Comparison of ENCODE assay signal across 26 cellular contexts in the genomic region with DNA sequence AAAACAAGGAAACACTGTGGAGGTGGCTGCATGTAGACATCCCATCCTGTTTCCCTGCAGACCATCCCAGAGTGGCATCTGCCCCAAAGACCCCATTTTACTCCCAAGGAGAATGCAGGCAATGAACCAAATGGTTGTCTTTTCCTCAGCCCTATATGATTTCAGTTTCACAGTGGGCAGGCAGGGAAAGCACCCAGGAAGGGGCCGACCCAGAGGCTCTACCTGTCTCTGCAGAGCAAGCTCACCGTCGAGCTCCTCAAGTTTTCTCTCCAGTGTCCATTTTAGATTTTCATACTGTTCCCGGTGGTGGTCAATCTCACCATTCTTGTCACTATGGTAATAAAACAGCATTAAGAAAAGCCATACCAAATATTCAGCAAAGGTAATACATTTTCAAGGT. TPM values are rescaled to one million over a fixed set of nuclear protein-coding genes. Genes with fewer than 3 reads are reported as not detected.
A peak's percentile ranks its signal among the peaks of the same experiment; 100 is the strongest.
DNase-seq lines count a peak whose midpoint lies in the region; ATAC-seq, FAIRE-seq and TF ChIP-seq lines count a peak whose summit lies in the region.
"Had no signal": no experiment of that assay in that cellular context is flagged by ENCODE, and none has a peak within 500 bp of the region (broad histone marks: within the 10 kb centered on the region; RNA-seq: fewer than 3 reads in every experiment).

No MANE protein-coding gene starts in this region.

- BruUV-seq in GM12878 (replicated peaks; lab: Mats Ljungman, UMichigan) = no TSS peak

- peak overlapping the region; percentile 41 for H2AFZ ChIP-seq in GM12878 (ENCODE audit: control insufficient read depth, low read depth, low read length)

- TF ChIP-seq EP300 in GM12878 (IDR thresholded peaks at IDR 0.05; ENCODE audit: borderline replicate concordance in 1 of 2, control insufficient read depth in 1 of 2, low read depth in 2 of 2, low read length in 2 of 2) = no peak
- no peak for TF ChIP-seq EP300 in tibial nerve (IDR thresholded peaks at IDR 0.05)

- H3K4me1 ChIP-seq in GM12878 (ENCODE audit: control insufficient read depth, insufficient read depth, low read length) = peaks cover 9% of the 10 kb centered on the region
- no peaks in the 10 kb centered on the region for H3K4me1 ChIP-seq in tibial nerve
- H3K4me1 ChIP-seq: Caco-2, HAP-1, lower lobe of right lung had no signal

- H3K27ac Mint-ChIP-seq in activated CD4-positive, alpha-beta T cell treated with anti-CD3 and anti-CD28 coated beads for 36 hours = no peak overlapping the region
- peak overlapping the region; percentile 14 to 49 for H3K27ac Mint-ChIP-seq in stimulated activated naive CD8-positive, alpha-beta T cell treated with anti-CD3 and anti-CD28 coated beads, Interleukin-15, amount 100 ng/mL, for 72 hours
- H3K27ac Mint-ChIP-seq: activated naive CD4-positive, alpha-beta T cell treated with anti-CD3 and anti-CD28 coated beads, Interleukin-2, amount 50 U/mL, for 72 hours; progenitor cell of endocrine pancreas had no signal

- DNase-seq in activated CD4-positive, alpha-beta T cell treated with anti-CD3 and anti-CD28 coated beads for 36 hours = peak; percentile 33
- DNase-seq in activated CD4-positive, alpha-beta T cell treated with anti-CD3 and anti-CD28 coated beads for 1 hour = no peak
- no peak for DNase-seq in stimulated activated naive CD8-positive, alpha-beta T cell treated with anti-CD3 and anti-CD28 coated beads, Interleukin-15, amount 100 ng/mL, for 72 hours
- no peak for DNase-seq in stimulated activated naive CD8-positive, alpha-beta T cell treated with anti-CD3 and anti-CD28 coated beads, Interleukin-15, Interleukin-2, amounts not matched to agents 100 U/mL and 50 U/mL, for 24 hours
- no peak for DNase-seq in GM12878 (ENCODE audit: low read depth, low spot score)
- no peak for DNase-seq in lower leg skin (ENCODE audit: low spot score in 2 of 2)
- DNase-seq in tibial nerve (ENCODE audit: low spot score in 2 of 2) = no peak
- DNase-seq: AML-193; Caco-2; central memory CD4-positive, alpha-beta T cell; dermis blood vessel endothelial cell; DMS79 treated with DMSO at 0.1 percent for 48 hours; KG1; lower lobe of right lung; NCI-H187; NCI-H526 treated with DMSO at 0.1 percent for 48 hours; Peyer's patch; stimulated activated CD8-positive, alpha-beta memory T cell treated with anti-CD3 and anti-CD28 coated beads, Interleukin-4, amount 100 ng/mL, for 48 hours; upper lobe of left lung had no signal

- H4K20me1 ChIP-seq in GM12878 (ENCODE audit: control insufficient read depth, insufficient read depth) = no peaks in the 10 kb centered on the region

- H3K4me3 ChIP-seq in GM12878 (no peak overlapping the region), lower leg skin (ENCODE audit: low read depth, poor library complexity, severe bottlenecking) (no peak overlapping the region), tibial nerve (no peak overlapping the region)
- H3K4me3 ChIP-seq: HAP-1, lower lobe of right lung, Peyer's patch, upper lobe of left lung had no signal

- H3K27me3 ChIP-seq in GM12878 (replicated peaks in 1 of 2; ENCODE audit: control insufficient read depth in 2 of 2, insufficient read depth in 2 of 2, low read length in 1 of 2) = no peaks in the 10 kb centered on the region
- H3K27me3 ChIP-seq in tibial nerve = no peaks in the 10 kb centered on the region
- H3K27me3 ChIP-seq: neutrophil, Peyer's patch, upper lobe of left lung had no signal

- CTCF ChIA-PET in activated CD4-positive, alpha-beta T cell treated with anti-CD3 and anti-CD28 coated beads for 36 hours (lab: Charles Lee) = interaction anchor here (0.7 kb wide), 2 partner anchors 14 to 160 kb away, joined by 3 to 4 read pairs; partner anchors contain the start of gene DCXR
- CTCF ChIA-PET in GM12878 (lab: Yijun Ruan, JAX) = interaction anchor here (0.6 to 1.4 kb wide), 3 partner anchors 10 to 402 kb away, joined by 3 read pairs; no protein-coding TSS in a partner anchor

- no peak for ATAC-seq in activated CD4-positive, alpha-beta T cell treated with anti-CD3 and anti-CD28 coated beads for 36 hours
- ATAC-seq in stimulated activated naive CD8-positive, alpha-beta T cell treated with anti-CD3 and anti-CD28 coated beads, Interleukin-15, amount 100 ng/mL, for 72 hours = peak; percentile 61
- ATAC-seq in stimulated activated naive CD8-positive, alpha-beta T cell treated with anti-CD3 and anti-CD28 coated beads, Interleukin-15, Interleukin-2, amounts not matched to agents 100 U/mL and 50 U/mL, for 24 hours = no peak
- ATAC-seq in GM12878 = peak; percentile 88
- no peak for ATAC-seq in HG03135 (IDR thresholded peaks at IDR 0.05; ENCODE audit: unreplicated experiment)
- ATAC-seq: lower lobe of right lung had no signal

- TF ChIP-seq CTCF in GM12878 (IDR thresholded peaks at IDR 0.05 in 2 of 3, conservative IDR thresholded peaks at IDR 0.05 in 1 of 3; ENCODE audit: control insufficient read depth in 2 of 3, extremely low read depth in 1 of 3, insufficient read depth in 1 of 3, low read depth in 3 of 3, low read length in 3 of 3) (no peak), lower leg skin (IDR thresholded peaks at IDR 0.05) (no peak), tibial nerve (IDR thresholded peaks at IDR 0.05) (no peak)

- H3K4me3 Mint-ChIP-seq in activated CD4-positive, alpha-beta T cell treated with anti-CD3 and anti-CD28 coated beads for 36 hours = no peak overlapping the region
- peak overlapping the region; percentile 53 to 76 for H3K4me3 Mint-ChIP-seq in stimulated activated naive CD8-positive, alpha-beta T cell treated with anti-CD3 and anti-CD28 coated beads, Interleukin-15, amount 100 ng/mL, for 72 hours

- peak overlapping the region; percentile 50; the same call in 1 of the 2 replicates for H3K4me2 ChIP-seq in GM12878 (ENCODE audit: control insufficient read depth, insufficient read depth)

- peak; percentile 54 for FAIRE-seq in GM12878 (lab: Jason Lieb, UNC)
- FAIRE-seq: A204.1, keratinocyte had no signal

- intact Hi-C loops in activated CD4-positive, alpha-beta T cell treated with anti-CD3 and anti-CD28 coated beads for 36 hours (cut with DNase I, micrococcal nuclease) = no loop called here
- intact Hi-C loops in GM12878 (cut with micrococcal nuclease; ENCODE audit: unreplicated experiment) (no loop called here), lower leg skin (cut with DNase I; ENCODE audit: low total_unique reads) (no loop called here)

- 34% methylated on average over 4 of the region's 4 CpGs for WGBS in GM12878 (ENCODE audit: insufficient coverage, insufficient replicate concordance, low lambda C conversion rate, missing lambda C conversion rate)
- 86 to 87% methylated on average over 4 of the region's 4 CpGs for WGBS in lower leg skin, 2 donors
- WGBS in tibial nerve, 2 donors = 95 to 97% methylated on average over 4 of the region's 4 CpGs

- no peaks in the 10 kb centered on the region for H3K9me3 Mint-ChIP-seq in activated CD4-positive, alpha-beta T cell treated with anti-CD3 and anti-CD28 coated beads for 36 hours (ENCODE audit: low read depth)
- no peaks in the 10 kb centered on the region for H3K9me3 Mint-ChIP-seq in stimulated activated naive CD8-positive, alpha-beta T cell treated with anti-CD3 and anti-CD28 coated beads, Interleukin-15, amount 100 ng/mL, for 72 hours
- H3K9me3 Mint-ChIP-seq: activated naive CD4-positive, alpha-beta T cell treated with anti-CD3 and anti-CD28 coated beads, Interleukin-2, amount 50 U/mL, for 72 hours had no signal

- no peak for TF ChIP-seq POLR2A in GM12878 (IDR thresholded peaks at IDR 0.05; ENCODE audit: low read depth, low read length)
- TF ChIP-seq POLR2A in lower leg skin (IDR thresholded peaks at IDR 0.05) = no peak
- no peak for TF ChIP-seq POLR2A in tibial nerve (IDR thresholded peaks at IDR 0.05)

- H3K36me3 ChIP-seq in GM12878 (ENCODE audit: control insufficient read depth in 2 of 2, insufficient read depth in 2 of 2, low read length in 1 of 2) = no peaks in the 10 kb centered on the region; a peak in 1 of 4 replicates
- peaks cover 0 to 80% (median 3%) of the 10 kb centered on the region in 3 donors for H3K36me3 ChIP-seq in tibial nerve

- H3K36me3 Mint-ChIP-seq in activated CD4-positive, alpha-beta T cell treated with anti-CD3 and anti-CD28 coated beads for 36 hours (ENCODE audit: low read depth) = peaks cover 39% of the 10 kb centered on the region

- RAD21 ChIA-PET in GM12878 (lab: Charles Lee; ENCODE audit: unreplicated experiment) = interaction anchor here (0.6 kb wide), 1 partner anchor 197 kb away, joined by 3 read pairs; no protein-coding TSS in a partner anchor

- H3K27me3 Mint-ChIP-seq in activated CD4-positive, alpha-beta T cell treated with anti-CD3 and anti-CD28 coated beads for 36 hours = no peaks in the 10 kb centered on the region
- H3K27me3 Mint-ChIP-seq in stimulated activated naive CD8-positive, alpha-beta T cell treated with anti-CD3 and anti-CD28 coated beads, Interleukin-15, amount 100 ng/mL, for 72 hours = no peaks in the 10 kb centered on the region
- H3K27me3 Mint-ChIP-seq: progenitor cell of endocrine pancreas had no signal

- in situ Hi-C loops in GM12878 (cut with MboI) = no loop called here

- no peak overlapping the region; the same call in 1 of the 2 replicates for H3K9ac ChIP-seq in GM12878 (ENCODE audit: control insufficient read depth, insufficient read depth, low read length)

- no peaks in the 10 kb centered on the region for H3K9me3 ChIP-seq in GM12878 (replicated peaks; ENCODE audit: control insufficient read depth, insufficient read depth, low read length)
- no peaks in the 10 kb centered on the region for H3K9me3 ChIP-seq in tibial nerve
- H3K9me3 ChIP-seq: Caco-2, HAP-1, lower lobe of right lung, neutrophil, Peyer's patch, upper lobe of left lung had no signal

- no peak overlapping the region for H3K27ac ChIP-seq in GM12878 (ENCODE audit: control insufficient read depth, insufficient read depth)
- no peak overlapping the region for H3K27ac ChIP-seq in tibial nerve
- H3K27ac ChIP-seq: lower lobe of right lung, neutrophil, Peyer's patch, upper lobe of left lung had no signal

- no peaks in the 10 kb centered on the region for H3K79me2 ChIP-seq in GM12878 (ENCODE audit: control insufficient read depth, insufficient read depth, low read length)

- SMC1A ChIA-PET in GM12878 (lab: Charles Lee; ENCODE audit: uncharacterized antibody, unreplicated experiment) = interaction anchor here (1.4 kb wide), 2 partner anchors 8 to 13 kb away, joined by 3 to 6 read pairs; no protein-coding TSS in a partner anchor

- TF ChIP-seq RAD21 in GM12878 (IDR thresholded peaks at IDR 0.05; ENCODE audit: insufficient read depth, low read depth, low read length) = no peak

- POLR2A ChIA-PET in activated CD4-positive, alpha-beta T cell treated with anti-CD3 and anti-CD28 coated beads for 36 hours (lab: Charles Lee) = no interaction called here
- POLR2A ChIA-PET in GM12878 (lab: Charles Lee) = interaction anchor here (0.5 to 0.6 kb wide), 2 partner anchors 13 kb away, joined by 3 to 6 read pairs; no protein-coding TSS in a partner anchor

- H3K4me1 Mint-ChIP-seq in activated CD4-positive, alpha-beta T cell treated with anti-CD3 and anti-CD28 coated beads for 36 hours = peaks cover 37% of the 10 kb centered on the region
- H3K4me1 Mint-ChIP-seq in stimulated activated naive CD8-positive, alpha-beta T cell treated with anti-CD3 and anti-CD28 coated beads, Interleukin-15, amount 100 ng/mL, for 72 hours = peaks cover 55% of the 10 kb centered on the region

RNA-seq across cellular contexts. Expression of gene CCDC57, which starts 14.6 kb away (rescaled TPM):
- 10 to 100 TPM; 41.6 to 43.8 TPM for total RNA-seq in activated CD4-positive, alpha-beta T cell treated with anti-CD3 and anti-CD28 coated beads for 36 hours
- total RNA-seq in GM12878 (2013; cell fraction: nucleolus; rRNA removed) = 92.3 and 116 TPM in 2 replicates
- total RNA-seq in GM12878 (2014; rRNA removed) (43.0 and 49.0 TPM in 2 replicates), GM12878 (2014; rRNA removed; fragmentation: Illumina TruSeq; extraction: Trizol) (36.9 and 42.5 TPM in 2 replicates), GM12878 (2021) (69.1 and 74.1 TPM in 2 replicates), lower leg skin (10 to 100 TPM; 16.0 to 33.5 (median 31.5) TPM), tibial nerve (10 to 100 TPM; 33.5 to 91.2 (median 47.9) TPM)
- 82.9 TPM for polyA plus RNA-seq in GM12878 (2011; ENCODE audit: low read depth)
- polyA plus RNA-seq in GM12878 (2011; rRNA removed) (16.2 and 30.5 TPM in 2 replicates), GM12878 (2014; fragmentation: Illumina TruSeq; extraction: Trizol) (7.2 and 29.3 TPM in 2 replicates), GM12878 (2014; fragmentation: Nextera tagmentation; extraction: Ambion mirVana) (10 to 100 TPM in 1 of 2 experiments, 1 to 10 TPM in 1; 5.4 to 18.0 TPM), GM12878 (2014; rRNA removed) (123 and 135 TPM in 2 replicates), GM12878 (2016; fragmentation: Nextera tagmentation; extraction: Ambion mirVana) (10 to 100 TPM; 77.2 to 80.3 TPM)
- polyA plus RNA-seq in GM12878 (2011; cell fraction: cytosol; rRNA removed) = 93.0 and 152 TPM in 2 replicates
- 97.1 and 115 TPM in 2 replicates for polyA plus RNA-seq in GM12878 (2011; cell fraction: nucleus; rRNA removed)
- 44.5 and 61.4 TPM in 2 replicates for polyA plus RNA-seq in GM12878 (2012)
- 9.0 and 23.6 TPM in 2 replicates for polyA minus RNA-seq in GM12878 (2011; rRNA and poly(A)+ RNA removed)
- 7.8 and 11.4 TPM in 2 replicates for polyA minus RNA-seq in GM12878 (2011; cell fraction: cytosol; rRNA and poly(A)+ RNA removed)
- 13.3 and 20.4 TPM in 2 replicates for polyA minus RNA-seq in GM12878 (2011; cell fraction: nucleus; rRNA and poly(A)+ RNA removed)

RNA-seq across cellular contexts. Expression of gene SLC16A3, which starts 30.8 kb away (rescaled TPM):
- total RNA-seq in activated CD4-positive, alpha-beta T cell treated with anti-CD3 and anti-CD28 coated beads for 36 hours = 100 to 1,000 TPM in 1 of 2 experiments, 10 to 100 TPM in 1; 93.2 to 157 TPM
- total RNA-seq in GM12878 (2013; cell fraction: nucleolus; rRNA removed) = 264 and 312 TPM in 2 replicates
- total RNA-seq in GM12878 (2014; rRNA removed) (33.4 and 37.8 TPM in 2 replicates), GM12878 (2014; rRNA removed; fragmentation: Illumina TruSeq; extraction: Trizol) (10.2 and 10.3 TPM in 2 replicates), GM12878 (2021) (46.5 and 49.5 TPM in 2 replicates), lower leg skin (10 to 100 TPM; 10.0 to 18.5 (median 15.2) TPM), tibial nerve (10 to 100 TPM; 10.5 to 36.0 (median 21.4) TPM)
- 24.0 TPM for polyA plus RNA-seq in GM12878 (2011; ENCODE audit: low read depth)
- polyA plus RNA-seq in GM12878 (2011; rRNA removed) (18.0 and 44.4 TPM in 2 replicates), GM12878 (2014; fragmentation: Illumina TruSeq; extraction: Trizol) (0.44 and 4.6 TPM in 2 replicates), GM12878 (2014; fragmentation: Nextera tagmentation; extraction: Ambion mirVana) (1 to 10 TPM in 1 of 2 experiments, under 1 TPM in 1; 0.10 to 1.2 TPM), GM12878 (2014; rRNA removed) (30.0 and 33.0 TPM in 2 replicates), GM12878 (2016; fragmentation: Nextera tagmentation; extraction: Ambion mirVana) (1 to 10 TPM; 4.3 to 5.7 TPM)
- polyA plus RNA-seq in GM12878 (2011; cell fraction: cytosol; rRNA removed) = 60.2 and 98.5 TPM in 2 replicates
- 75.2 and 100 TPM in 2 replicates for polyA plus RNA-seq in GM12878 (2011; cell fraction: nucleus; rRNA removed)
- 102 and 145 TPM in 2 replicates for polyA plus RNA-seq in GM12878 (2012)
- polyA minus RNA-seq in GM12878 (2011; rRNA and poly(A)+ RNA removed) = 47.3 and 89.5 TPM in 2 replicates
- 32.2 and 37.6 TPM in 2 replicates for polyA minus RNA-seq in GM12878 (2011; cell fraction: cytosol; rRNA and poly(A)+ RNA removed)
- polyA minus RNA-seq in GM12878 (2011; cell fraction: nucleus; rRNA and poly(A)+ RNA removed) = 66.3 and 84.2 TPM in 2 replicates

Comparison
In these comparisons a context has a peak if more than half of its experiments do, and no peak if none do; other contexts are left out.
1. ATAC-seq: peak in stimulated activated naive CD8-positive, alpha-beta T cell treated with anti-CD3 and anti-CD28 coated beads, Interleukin-15, amount 100 ng/mL, for 72 hours (single experiment) and GM12878 (single experiment); none in activated CD4-positive, alpha-beta T cell treated with anti-CD3 and anti-CD28 coated beads for 36 hours (single experiment), stimulated activated naive CD8-positive, alpha-beta T cell treated with anti-CD3 and anti-CD28 coated beads, Interleukin-15, Interleukin-2, amounts not matched to agents 100 U/mL and 50 U/mL, for 24 hours (single experiment) and HG03135 (single experiment).